Comparison of ENCODE assay signal across 13 cellular contexts in the genomic region with DNA sequence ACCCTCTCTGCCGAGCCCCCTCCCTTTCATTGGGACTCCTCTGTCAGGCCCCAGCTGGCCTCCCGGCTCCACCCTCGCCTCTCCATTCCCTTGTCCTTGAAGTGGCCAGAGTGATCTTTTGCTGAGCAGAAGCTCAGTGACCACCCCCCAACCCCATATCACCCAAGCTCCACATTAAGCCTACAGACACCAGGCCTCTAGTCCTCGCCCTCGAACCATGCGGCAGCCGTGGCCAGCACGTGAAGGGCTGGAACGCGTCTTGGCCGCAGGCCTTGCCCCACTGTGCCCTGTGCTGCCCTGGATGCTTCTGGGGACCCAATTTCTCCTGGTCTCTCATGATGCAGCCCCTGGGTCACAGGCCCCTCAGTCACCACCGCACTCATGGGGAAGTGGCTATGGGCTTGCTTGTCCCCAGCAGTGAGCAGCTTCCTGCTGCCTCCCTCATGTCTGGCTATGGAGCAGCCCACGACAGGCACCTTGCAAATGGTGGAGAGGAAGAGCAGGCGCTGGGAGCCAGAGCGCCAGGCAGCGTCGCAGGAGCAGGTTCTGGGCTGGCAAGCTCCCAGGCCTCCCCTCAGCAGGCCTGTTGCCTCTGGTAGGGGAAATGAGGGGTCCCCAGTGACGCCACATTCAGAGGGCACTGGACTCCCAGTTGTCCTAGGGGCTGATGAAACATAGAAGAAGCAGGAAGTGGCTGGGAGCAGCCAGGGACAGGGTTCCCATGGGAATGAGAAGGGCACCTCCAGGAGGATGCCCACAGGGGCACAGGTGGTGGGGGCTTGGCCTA. TPM values are rescaled to one million over a fixed set of nuclear protein-coding genes. Genes with fewer than 3 reads are reported as not detected.
DNase-seq lines count a peak whose midpoint lies in the region; ATAC-seq and TF ChIP-seq lines count a peak whose summit lies in the region.
"Had no signal": no experiment of that assay in that cellular context is flagged by ENCODE, and none has a peak within 500 bp of the region (broad histone marks: within the 10 kb centered on the region; RNA-seq: fewer than 3 reads in every experiment).

No MANE protein-coding gene starts in this region.

- no peak for TF ChIP-seq POLR2A in gastrocnemius medialis (IDR thresholded peaks at IDR 0.05)

- no peak overlapping the region for H3K4me3 Mint-ChIP-seq in glutamatergic neuron (ENCODE audit: unreplicated experiment)
- H3K4me3 Mint-ChIP-seq: activated naive CD8-positive, alpha-beta T cell treated with anti-CD3 and anti-CD28 coated beads for 36 hours; CD8-positive, alpha-beta T cell had no signal

- H3K27ac ChIP-seq in gastrocnemius medialis, result peak overlapping the region; percentile 88 to 94 (median 90)

- no peaks in the 10 kb centered on the region for H3K36me3 Mint-ChIP-seq in glutamatergic neuron (ENCODE audit: unreplicated experiment)
- H3K36me3 Mint-ChIP-seq: activated naive CD8-positive, alpha-beta T cell treated with anti-CD3 and anti-CD28 coated beads for 36 hours had no signal

- in situ Hi-C loops in gastrocnemius medialis (cut with MboI; ENCODE audit: low sequenced_read_pairs in 4 of 4), result loop anchor here in 3 of 4 donors (25.0 kb wide), 2 partner anchors 157 to 182 kb away; a partner anchor contains a TSS

- ATAC-seq in gastrocnemius medialis, result peak in 1 of 2 donors; percentile 18
- ATAC-seq in HG02973 (IDR thresholded peaks at IDR 0.05; ENCODE audit: unreplicated experiment), result no peak
- ATAC-seq: CD8-positive, alpha-beta T cell had no signal

- H3K27ac Mint-ChIP-seq in glutamatergic neuron (ENCODE audit: unreplicated experiment), result peak overlapping the region; percentile 18
- H3K27ac Mint-ChIP-seq: activated naive CD8-positive, alpha-beta T cell treated with anti-CD3 and anti-CD28 coated beads for 36 hours; CD8-positive, alpha-beta T cell had no signal

- H3K4me3 ChIP-seq in gastrocnemius medialis, result peak overlapping the region in 2 of 4 donors; percentile 43 to 52
- H3K4me3 ChIP-seq: skin epidermis had no signal

- no peaks in the 10 kb centered on the region for H3K4me1 Mint-ChIP-seq in glutamatergic neuron (ENCODE audit: low read depth, unreplicated experiment)
- H3K4me1 Mint-ChIP-seq: activated naive CD8-positive, alpha-beta T cell treated with anti-CD3 and anti-CD28 coated beads for 36 hours had no signal

- peak; percentile 38 for DNase-seq in EH (ENCODE audit: low read depth)
- DNase-seq in NCI-H774 (lab: John Stamatoyannopoulos, UW), result peak; percentile 2
- DNase-seq in glutamatergic neuron, result no peak
- no peak for DNase-seq in gastrocnemius medialis
- no peak for DNase-seq in stimulated activated naive CD4-positive, alpha-beta T cell treated with Interleukin-2 at 50 U/mL for 16 hours (lab: John Stamatoyannopoulos, UW)
- DNase-seq in pons (ENCODE audit: low spot score), result no peak
- no peak for DNase-seq in NCI-H82 treated with DMSO at 0.1 percent for 48 hours (lab: John Stamatoyannopoulos, UW; ENCODE audit: unreplicated experiment)
- DNase-seq: activated naive CD8-positive, alpha-beta T cell treated with anti-CD3 and anti-CD28 coated beads for 36 hours; CD8-positive, alpha-beta T cell; NCI-H1694; NK-92 treated with Interleukin-12 subunit alpha and Interleukin-12 subunit beta, amount 100 ng/mL, for 24 hours had no signal

- TF ChIP-seq CTCF in glutamatergic neuron (IDR thresholded peaks at IDR 0.05; ENCODE audit: partially characterized antibody, unreplicated experiment) (no peak), gastrocnemius medialis (IDR thresholded peaks at IDR 0.05 in 4 of 5, conservative IDR thresholded peaks at IDR 0.05 in 1 of 5) (no peak)

- H3K4me1 ChIP-seq in gastrocnemius medialis, result peaks cover 0 to 30% of the 10 kb centered on the region in 2 donors

- intact Hi-C loops in gastrocnemius medialis (cut with DNase I; ENCODE audit: low total_unique reads), result no loop called here

- no peaks in the 10 kb centered on the region for H3K9me3 Mint-ChIP-seq in glutamatergic neuron (ENCODE audit: unreplicated experiment)
- H3K9me3 Mint-ChIP-seq: activated naive CD8-positive, alpha-beta T cell treated with anti-CD3 and anti-CD28 coated beads for 36 hours; CD8-positive, alpha-beta T cell had no signal

- no peaks in the 10 kb centered on the region for H3K27me3 ChIP-seq in gastrocnemius medialis

- no peaks in the 10 kb centered on the region for H3K27me3 Mint-ChIP-seq in glutamatergic neuron (ENCODE audit: unreplicated experiment)
- H3K27me3 Mint-ChIP-seq: activated naive CD8-positive, alpha-beta T cell treated with anti-CD3 and anti-CD28 coated beads for 36 hours had no signal

- H3K36me3 ChIP-seq in gastrocnemius medialis, result no peaks in the 10 kb centered on the region

- no peaks in the 10 kb centered on the region for H3K9me3 ChIP-seq in gastrocnemius medialis

RNA-seq across cellular contexts. Expression of a gene that starts 0.8 kb away (rescaled TPM):
- not detected for total RNA-seq in glutamatergic neuron (ENCODE audit: unreplicated experiment)
- 10 to 100 TPM; 30.3 to 39.9 (median 33.8) TPM for total RNA-seq in gastrocnemius medialis
- total RNA-seq: activated naive CD8-positive, alpha-beta T cell treated with anti-CD3 and anti-CD28 coated beads for 36 hours; CD8-positive, alpha-beta T cell had no signal

RNA-seq across cellular contexts. Expression of a gene that starts 14.1 kb away (rescaled TPM):
- total RNA-seq in glutamatergic neuron (ENCODE audit: unreplicated experiment) (56.7 TPM), gastrocnemius medialis (10 to 100 TPM; 79.8 to 92.7 (median 86.4) TPM)

RNA-seq across cellular contexts. Expression of a gene that starts 14.4 kb away (rescaled TPM):
- total RNA-seq in glutamatergic neuron (ENCODE audit: unreplicated experiment) (277 TPM), gastrocnemius medialis (100 to 1,000 TPM in 2 of 4 donors, 10 to 100 TPM in 2; 73.9 to 111 (median 93.4) TPM)

RNA-seq across cellular contexts. Expression of a gene that starts 16.0 kb away (rescaled TPM):
- total RNA-seq in glutamatergic neuron (ENCODE audit: unreplicated experiment) (5.8 TPM), gastrocnemius medialis (1 to 10 TPM in 1 of 4 donors, under 1 TPM in 3; 0.10 to 1.1 (median 0.13) TPM)

RNA-seq across cellular contexts. Expression of a gene that starts 50.3 kb away (rescaled TPM):
- 41.8 TPM for total RNA-seq in glutamatergic neuron (ENCODE audit: unreplicated experiment)
- total RNA-seq in gastrocnemius medialis, result 1 to 10 TPM in 2 of 4 donors, under 1 TPM in 2; 0.59 to 2.2 (median 1.4) TPM

Comparison
In these comparisons a context has a peak if more than half of its experiments do, and no peak if none do; other contexts are left out.
1. DNase-seq: peak in EH (single experiment) and NCI-H774 (single experiment); none in glutamatergic neuron (single experiment), gastrocnemius medialis (0 of 2), stimulated activated naive CD4-positive, alpha-beta T cell treated with Interleukin-2 at 50 U/mL for 16 hours (single experiment), pons (single experiment) and NCI-H82 treated with DMSO at 0.1 percent for 48 hours (single experiment).
2. RNA of a gene that starts 0.8 kb away (total RNA-seq): 30.3 to 39.9 TPM in gastrocnemius medialis; not detected in glutamatergic neuron (single experiment); every median in the first group is over 10 times any median in the second.